ENCODE assay signal across 1 cellular context in the genomic region with DNA sequence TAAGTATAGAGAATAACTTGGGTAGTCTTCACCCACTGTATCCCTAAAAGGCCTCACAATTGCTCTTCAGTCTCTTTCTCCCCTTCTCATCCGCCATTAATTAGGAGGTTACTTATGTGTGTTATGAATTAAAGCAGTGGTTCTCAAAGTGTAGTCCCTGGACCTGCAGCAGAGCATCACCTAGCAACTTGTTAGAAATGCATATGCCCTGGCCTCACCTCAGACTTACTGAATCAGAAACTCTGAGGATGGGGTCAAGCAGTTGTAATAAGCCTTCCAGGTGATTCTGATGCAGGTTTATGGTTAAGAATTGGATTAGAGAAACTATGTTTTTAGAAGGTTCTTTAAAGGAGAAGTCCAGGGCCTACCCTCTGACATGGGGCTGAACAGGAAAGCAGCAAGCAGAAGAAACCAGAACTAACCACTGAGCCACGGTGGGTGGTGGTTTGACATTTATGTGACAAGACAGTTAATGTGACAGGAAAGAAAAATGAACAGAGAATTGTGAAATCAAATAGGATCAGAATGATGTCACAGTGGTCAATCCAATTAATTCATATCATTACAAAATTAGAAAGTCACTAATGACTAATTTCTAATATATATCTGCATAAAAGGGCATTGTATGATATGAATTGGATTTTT.
TF ChIP-seq lines count a peak whose summit lies in the region.

No MANE protein-coding gene starts in this region.

TF ChIP-seq in GM12878, 131 proteins besides CTCF, POLR2A, EP300 and RAD21 (continued from another document):
- TF ChIP-seq, protein P1, sequence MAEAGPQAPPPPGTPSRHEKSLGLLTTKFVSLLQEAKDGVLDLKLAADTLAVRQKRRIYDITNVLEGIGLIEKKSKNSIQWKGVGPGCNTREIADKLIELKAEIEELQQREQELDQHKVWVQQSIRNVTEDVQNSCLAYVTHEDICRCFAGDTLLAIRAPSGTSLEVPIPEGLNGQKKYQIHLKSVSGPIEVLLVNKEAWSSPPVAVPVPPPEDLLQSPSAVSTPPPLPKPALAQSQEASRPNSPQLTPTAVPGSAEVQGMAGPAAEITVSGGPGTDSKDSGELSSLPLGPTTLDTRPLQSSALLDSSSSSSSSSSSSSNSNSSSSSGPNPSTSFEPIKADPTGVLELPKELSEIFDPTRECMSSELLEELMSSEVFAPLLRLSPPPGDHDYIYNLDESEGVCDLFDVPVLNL (IDR thresholded peaks at IDR 0.05; ENCODE audit: low read depth, low read length), result no peak
- TF ChIP-seq, protein P2, sequence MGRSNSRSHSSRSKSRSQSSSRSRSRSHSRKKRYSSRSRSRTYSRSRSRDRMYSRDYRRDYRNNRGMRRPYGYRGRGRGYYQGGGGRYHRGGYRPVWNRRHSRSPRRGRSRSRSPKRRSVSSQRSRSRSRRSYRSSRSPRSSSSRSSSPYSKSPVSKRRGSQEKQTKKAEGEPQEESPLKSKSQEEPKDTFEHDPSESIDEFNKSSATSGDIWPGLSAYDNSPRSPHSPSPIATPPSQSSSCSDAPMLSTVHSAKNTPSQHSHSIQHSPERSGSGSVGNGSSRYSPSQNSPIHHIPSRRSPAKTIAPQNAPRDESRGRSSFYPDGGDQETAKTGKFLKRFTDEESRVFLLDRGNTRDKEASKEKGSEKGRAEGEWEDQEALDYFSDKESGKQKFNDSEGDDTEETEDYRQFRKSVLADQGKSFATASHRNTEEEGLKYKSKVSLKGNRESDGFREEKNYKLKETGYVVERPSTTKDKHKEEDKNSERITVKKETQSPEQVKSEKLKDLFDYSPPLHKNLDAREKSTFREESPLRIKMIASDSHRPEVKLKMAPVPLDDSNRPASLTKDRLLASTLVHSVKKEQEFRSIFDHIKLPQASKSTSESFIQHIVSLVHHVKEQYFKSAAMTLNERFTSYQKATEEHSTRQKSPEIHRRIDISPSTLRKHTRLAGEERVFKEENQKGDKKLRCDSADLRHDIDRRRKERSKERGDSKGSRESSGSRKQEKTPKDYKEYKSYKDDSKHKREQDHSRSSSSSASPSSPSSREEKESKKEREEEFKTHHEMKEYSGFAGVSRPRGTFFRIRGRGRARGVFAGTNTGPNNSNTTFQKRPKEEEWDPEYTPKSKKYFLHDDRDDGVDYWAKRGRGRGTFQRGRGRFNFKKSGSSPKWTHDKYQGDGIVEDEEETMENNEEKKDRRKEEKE (IDR thresholded peaks at IDR 0.05), result no peak
- no peak for TF ChIP-seq ZNF24 (IDR thresholded peaks at IDR 0.05)
